Comparison of ENCODE assay signal across 17 cellular contexts in genomic region chr12:69933115-69933552, GRCh38.
DNase-seq lines count a peak whose midpoint lies in the region; ATAC-seq, FAIRE-seq and TF ChIP-seq lines count a peak whose summit lies in the region.
"Had no signal": no experiment of that assay in that cellular context is flagged by ENCODE, and none has a peak within 500 bp of the region (broad histone marks: within the 10 kb centered on the region; RNA-seq: fewer than 3 reads in every experiment).

No MANE protein-coding gene starts in this region.

- peaks cover 4% of the 10 kb centered on the region for H3K9me3 Mint-ChIP-seq in endothelial cell (ENCODE audit: unreplicated experiment)
- H3K9me3 Mint-ChIP-seq: natural killer cell had no signal

- H3K4me3 Mint-ChIP-seq in endothelial cell (ENCODE audit: unreplicated experiment): no peak overlapping the region
- H3K4me3 Mint-ChIP-seq: brain, natural killer cell had no signal

- H3K4me3 ChIP-seq in uterus: no peak overlapping the region
- H3K4me3 ChIP-seq: PC-9 had no signal

- no peaks in the 10 kb centered on the region for H3K36me3 ChIP-seq in uterus

- TF ChIP-seq POLR2A in GM12891 (IDR thresholded peaks at IDR 0.05; ENCODE audit: low read depth, low read length): no peak
- no peak for TF ChIP-seq POLR2A in uterus (IDR thresholded peaks at IDR 0.05)

- H3K27me3 Mint-ChIP-seq in endothelial cell (ENCODE audit: unreplicated experiment): peaks cover 2% of the 10 kb centered on the region
- H3K27me3 Mint-ChIP-seq: brain had no signal

- DNase-seq in GM12891 (ENCODE audit: insufficient read length, low spot score) (peak; percentile 13), endothelial cell (ENCODE audit: low spot score) (peak; percentile 11), NCI-H2107 (lab: John Stamatoyannopoulos, UW) (no peak), T1000 (lab: John Stamatoyannopoulos, UW) (no peak), uterus (no peak), G401 (ENCODE audit: low spot score) (no peak)
- DNase-seq: activated T-cell treated with anti-CD3 and anti-CD28 coated beads, Interleukin-2, amount 50 U/mL, for 1 hour; IMR-90; natural killer cell; NCI-H1930; PC-9; small intestine; stimulated activated CD8-positive, alpha-beta memory T cell treated with anti-CD3 and anti-CD28 coated beads, Interleukin-4, amount 100 ng/mL, for 48 hours had no signal

- peaks cover 9% of the 10 kb centered on the region for H3K36me3 Mint-ChIP-seq in endothelial cell (ENCODE audit: low read depth, unreplicated experiment)
- H3K36me3 Mint-ChIP-seq: brain, natural killer cell had no signal

- intact Hi-C loops in uterus (cut with DNase I; ENCODE audit: low total_unique reads): no loop called here

- TF ChIP-seq CTCF in endothelial cell (IDR thresholded peaks at IDR 0.05; ENCODE audit: unreplicated experiment): no peak
- TF ChIP-seq CTCF in uterus (IDR thresholded peaks at IDR 0.05): no peak

- H3K27me3 ChIP-seq in uterus: no peaks in the 10 kb centered on the region

- peak; percentile 69 for ATAC-seq in GM21447 (IDR thresholded peaks at IDR 0.05; ENCODE audit: unreplicated experiment)
- peak; percentile 79 for ATAC-seq in HG03103 (IDR thresholded peaks at IDR 0.05; ENCODE audit: low read depth, unreplicated experiment)
- ATAC-seq: natural killer cell had no signal

- no peaks in the 10 kb centered on the region for H3K9me3 ChIP-seq in uterus

- in situ Hi-C loops in G401 (cut with HindIII; ENCODE audit: low sequenced_read_pairs): no loop called here

- FAIRE-seq in GM12891 (lab: Jason Lieb, UNC): peak; percentile 74
- FAIRE-seq: G401.6, small intestine had no signal

- H3K27ac ChIP-seq in uterus: no peak overlapping the region
- H3K27ac ChIP-seq: PC-9 had no signal

- no peaks in the 10 kb centered on the region for H3K4me1 ChIP-seq in uterus

- H3K4me1 Mint-ChIP-seq in endothelial cell (ENCODE audit: unreplicated experiment): peaks cover 66% of the 10 kb centered on the region

- peak overlapping the region; percentile 89 for H3K27ac Mint-ChIP-seq in endothelial cell (ENCODE audit: unreplicated experiment)
- H3K27ac Mint-ChIP-seq: natural killer cell had no signal

TF ChIP-seq in GM12891, 5 proteins besides CTCF, POLR2A, EP300 and RAD21:
- TF ChIP-seq SPI1 (IDR thresholded peaks at IDR 0.05; ENCODE audit: low read depth, low read length) (no peak), POU2F2 (IDR thresholded peaks at IDR 0.05; ENCODE audit: low read depth, low read length) (peak; percentile 97), PAX5 (IDR thresholded peaks at IDR 0.05; ENCODE audit: insufficient read depth, low read length, severe bottlenecking) (no peak), POLR2AphosphoS5 (IDR thresholded peaks at IDR 0.05; ENCODE audit: low read depth, low read length) (no peak)
TF ChIP-seq in GM12891: peak in this region for 1.

Comparison
In these comparisons a context has a peak if more than half of its experiments do, and no peak if none do; other contexts are left out.
1. DNase-seq: peak in GM12891 (single experiment) and endothelial cell (single experiment); none in NCI-H2107 (single experiment), T1000 (single experiment), uterus (0 of 2) and G401 (single experiment).